In genomic region chr6:124463271-124463670, GRCh38 we compare ENCODE assay signal across 8 cellular contexts.
"Had no signal": no experiment of that assay in that cellular context is flagged by ENCODE, and none has a peak within 500 bp of the region (broad histone marks: within the 10 kb centered on the region; RNA-seq: fewer than 3 reads in every experiment).

No MANE protein-coding gene starts in this region.

- ATAC-seq: activated CD8-positive, alpha-beta T cell treated with anti-CD3 and anti-CD28 coated beads for 36 hours; body of pancreas; left ventricle myocardium superior had no signal

- DNase-seq: activated CD4-positive, alpha-beta T cell treated with anti-CD3 and anti-CD28 coated beads, Interleukin-2, amount 10 ng/mL, durations not matched to agents 24 days and 14 days; activated CD4-positive, CD25-positive, alpha-beta regulatory T cell; activated CD8-positive, alpha-beta T cell treated with anti-CD3 and anti-CD28 coated beads for 36 hours; activated naive CD4-positive, alpha-beta T cell treated with anti-CD3 and anti-CD28 coated beads for 36 hours; activated T-cell treated with anti-CD3 and anti-CD28 coated beads, Interleukin-2, amount 50 U/mL, for 1 hour; body of pancreas; dorsolateral prefrontal cortex; left ventricle myocardium superior had no signal
